ENCODE assay signal across 8 cellular contexts in the genomic region with DNA sequence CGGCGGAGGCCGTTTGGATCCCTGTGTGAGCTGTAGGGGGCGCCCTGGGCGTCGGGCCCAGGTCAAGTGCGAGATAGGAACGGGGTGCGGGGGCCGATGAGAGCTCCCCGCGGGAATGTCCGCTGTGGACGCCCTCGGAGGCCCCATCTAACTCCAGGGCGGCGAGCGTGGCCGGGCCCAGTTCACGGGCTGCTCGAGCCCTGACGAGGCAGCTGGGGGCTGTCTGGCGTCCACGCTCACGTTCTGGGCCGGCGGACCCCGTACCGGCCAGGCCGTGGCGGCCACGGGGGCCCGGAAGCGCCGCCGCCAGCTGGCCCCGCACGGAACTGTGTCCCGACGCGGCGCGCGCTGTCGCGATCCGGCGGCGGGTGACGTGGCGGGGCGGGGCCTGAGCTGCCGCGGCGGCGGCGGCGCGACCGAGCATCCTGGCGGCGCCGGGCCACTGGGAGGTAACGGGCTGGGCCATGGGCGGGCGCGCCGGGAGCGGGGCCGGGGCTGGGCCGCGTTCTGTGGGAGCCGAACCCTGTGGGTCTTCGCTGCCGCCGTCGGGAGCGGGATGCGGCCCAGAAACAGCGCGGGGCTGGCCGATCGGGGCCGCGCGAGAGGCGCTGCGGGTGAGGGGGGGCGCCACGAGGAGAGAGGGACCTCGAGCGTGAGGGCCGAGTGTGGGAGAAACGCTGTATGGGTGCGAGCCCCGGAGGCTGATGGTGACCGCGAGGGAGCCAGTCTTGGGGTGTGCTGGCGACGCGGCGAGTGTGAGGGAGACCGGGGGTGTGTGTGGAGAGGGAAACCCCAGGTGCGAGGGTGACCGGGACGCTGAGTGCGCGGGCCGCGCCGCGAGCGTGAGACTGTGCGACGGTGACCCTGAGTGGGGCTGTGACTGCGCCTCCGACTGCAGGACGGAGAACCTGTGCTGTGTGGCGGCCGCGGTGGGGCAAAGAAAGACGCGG. TPM values are rescaled to one million over a fixed set of nuclear protein-coding genes. Genes with fewer than 3 reads are reported as not detected.
DNase-seq lines count a peak whose midpoint lies in the region; TF ChIP-seq lines count a peak whose summit lies in the region.

A gene (plus strand): TSS at position 399 of the 950 bp plus-strand sequence. CDS start 10,201 bp downstream, outside the sequence.

- DNase-seq in GM10248 (ENCODE audit: extremely low spot score) (peak; percentile 90), H4 (ENCODE audit: low spot score) (peak; percentile 46), LNCaP clone FGC (ENCODE audit: low read depth) (no peak), UCSD-AML1 (lab: John Stamatoyannopoulos, UW; ENCODE audit: unreplicated experiment) (peak; percentile 90), brain microvascular endothelial cell (peak; percentile 59), NCI-H774 (lab: John Stamatoyannopoulos, UW) (no peak)

- H3K9ac ChIP-seq in iPS-20b (ENCODE audit: low read depth, low read length) = peak within 1 kb of the TSS; percentile 77

- no peaks in the 10 kb centered on the region for H3K36me3 ChIP-seq in brain microvascular endothelial cell (replicated peaks)
- H3K36me3 ChIP-seq in iPS-20b (ENCODE audit: insufficient read depth, low read depth, low read length) = peaks cover 6% of the 10 kb centered on the region

- H3K4me1 ChIP-seq in iPS-20b (ENCODE audit: insufficient read depth, low read length) = peaks cover 9% of the 10 kb centered on the region

- TF ChIP-seq CTCF in GM10248 (IDR thresholded peaks at IDR 0.05; ENCODE audit: control extremely low read depth, extremely low read depth, low read depth, missing control alignments) (peak; percentile 80), LNCaP clone FGC (IDR thresholded peaks at IDR 0.05; ENCODE audit: control insufficient read depth, extremely low read depth, insufficient read depth) (peak; percentile 52), brain microvascular endothelial cell (IDR thresholded peaks at IDR 0.05; ENCODE audit: low read depth, low read length, missing control alignments) (peak; percentile 85)

- in situ Hi-C loops in brain microvascular endothelial cell (cut with HindIII; ENCODE audit: low pct_ligation_motif_present, low sequenced_read_pairs) = no loop called here

- CTCF ChIA-PET in GM10248 (lab: Yijun Ruan, JAX) = interaction anchor here (0.8 to 19.1 kb wide), 25 partner anchors 11 to 336 kb away, joined by 3 to 619 read pairs (median 6); a partner anchor contains a TSS

- POLR2A ChIA-PET in GM10248 (lab: Yijun Ruan, JAX) = interaction anchor here (1.0 to 1.6 kb wide), 6 partner anchors 8 to 46 kb away, joined by 3 to 7 read pairs (median 6); a partner anchor contains a TSS

- H3K9me3 ChIP-seq in iPS-20b (ENCODE audit: insufficient read depth, low read depth, low read length) = no peaks in the 10 kb centered on the region

- H3K27me3 ChIP-seq in brain microvascular endothelial cell (replicated peaks) (no peaks in the 10 kb centered on the region), iPS-20b (ENCODE audit: insufficient read depth, low read length) (peaks cover 19% of the 10 kb centered on the region)

- H3K4me3 ChIP-seq in LNCaP clone FGC (ENCODE audit: low read depth, low read length) (peak within 1 kb of the TSS; percentile 91), brain microvascular endothelial cell (ENCODE audit: low read depth, low read length) (peak within 1 kb of the TSS; percentile 93), iPS-20b (ENCODE audit: low read length) (peak within 1 kb of the TSS; percentile 87), skin epidermis (peak within 1 kb of the TSS; percentile 73 to 86 (median 80))

- H3K27ac ChIP-seq in brain microvascular endothelial cell (peak within 1 kb of the TSS; percentile 96), iPS-20b (ENCODE audit: low read length) (no peak within 1 kb of the TSS), skin epidermis (peak within 1 kb of the TSS; percentile 82 to 99 (median 94))

RNA-seq across cellular contexts. Expression of the gene that starts here (rescaled TPM):
- 16.7 and 20.7 TPM in 2 replicates for total RNA-seq in H4 (2014; rRNA removed; shearing (Covaris generic))

Comparison
In these comparisons a context has a peak if more than half of its experiments do, and no peak if none do; other contexts are left out.
1. DNase-seq: peak in GM10248 (single experiment), H4 (single experiment), UCSD-AML1 (single experiment) and brain microvascular endothelial cell (single experiment); none in LNCaP clone FGC (single experiment) and NCI-H774 (single experiment).
2. Peak in every context shown above with its lines, with median percentiles within 50 percentile points of each other: CTCF ChIP-seq and H3K4me3 ChIP-seq.